30 cellular contexts compared by ENCODE assay signal in genomic region chr5:56861893-56862485, GRCh38. TPM values are rescaled to one million over a fixed set of nuclear protein-coding genes. Genes with fewer than 3 reads are reported as not detected.
A peak's percentile ranks its signal among the peaks of the same experiment; 100 is the strongest.
DNase-seq lines count a peak whose midpoint lies in the region; TF ChIP-seq lines count a peak whose summit lies in the region.
"Had no signal": no experiment of that assay in that cellular context is flagged by ENCODE, and none has a peak within 500 bp of the region (broad histone marks: within the 10 kb centered on the region; RNA-seq: fewer than 3 reads in every experiment).

No MANE protein-coding gene starts in this region.

- no peak overlapping the region for H3K27ac ChIP-seq in mammary epithelial cell (ENCODE audit: insufficient read depth, low read depth, low read length)
- H3K27ac ChIP-seq: esophagus muscularis mucosa, heart right ventricle, Peyer's patch, stomach, uterus had no signal

- intact Hi-C loops in mammary epithelial cell (cut with micrococcal nuclease): no loop called here

- H3K79me2 ChIP-seq in mammary epithelial cell (ENCODE audit: insufficient read depth, low read length): peaks cover 8% of the 10 kb centered on the region

- DNase-seq in activated naive CD4-positive, alpha-beta T cell treated with anti-CD3 and anti-CD28 coated beads, Interleukin-2, amount 10 ng/mL, durations not matched to agents 7 days and 5 days: no peak
- no peak for DNase-seq in activated naive CD4-positive, alpha-beta T cell treated with anti-CD3 and anti-CD28 coated beads, Interleukin-2, amount 50 U/mL, for 16 hours
- DNase-seq in NCI-H1105 (lab: John Stamatoyannopoulos, UW) (peak; percentile 7), mammary epithelial cell (peak; percentile 16), kidney glomerular epithelial cell (lab: John Stamatoyannopoulos, UW) (no peak), LoVo (ENCODE audit: low spot score) (no peak), retina (no peak)
- DNase-seq: ACHN; activated CD4-positive, alpha-beta T cell treated with anti-CD3 and anti-CD28 coated beads for 36 hours; activated CD8-positive, alpha-beta memory T cell treated with anti-CD3 and anti-CD28 coated beads for 24 hours; activated effector memory CD4-positive, alpha-beta T cell treated with anti-CD3 and anti-CD28 coated beads, Interleukin-2, amount 50 U/mL, for 16 hours; activated naive CD8-positive, alpha-beta T cell treated with anti-CD3 and anti-CD28 coated beads, Interleukin-2, amount 50 U/mL, for 24 hours; activated T-cell treated with anti-CD3 and anti-CD28 coated beads for 4 hours; BE2C; central memory CD4-positive, alpha-beta T cell; endodermal cell; foreskin fibroblast; heart right ventricle; Kasumi-1; midbrain; naive B cell; NCI-H187 treated with DMSO at 0.1 percent for 48 hours; NCI-H526; Peyer's patch; stimulated activated CD4-positive, alpha-beta T cell treated with anti-CD3 and anti-CD28 coated beads, Interleukin-4, amount 100 ng/mL, for 1 hour; stomach; uterus had no signal

- no peak overlapping the region for H2AFZ ChIP-seq in mammary epithelial cell (ENCODE audit: low read depth, low read length)

- no peak overlapping the region for H3K9ac ChIP-seq in mammary epithelial cell (ENCODE audit: insufficient read depth, low read length)

- peaks cover 17% of the 10 kb centered on the region for H3K36me3 ChIP-seq in mammary epithelial cell (ENCODE audit: insufficient read depth, low read length)
- H3K36me3 ChIP-seq: uterus had no signal

- WGBS in mammary epithelial cell (ENCODE audit: low coverage, missing lambda C conversion rate): 77% methylated on average over 4 of the region's 4 CpGs

- no peak for TF ChIP-seq CTCF in mammary epithelial cell (conservative IDR thresholded peaks at IDR 0.05 in 1 of 2, IDR thresholded peaks at IDR 0.05 in 1 of 2; ENCODE audit: extremely low read depth in 1 of 2, insufficient read depth in 1 of 2, low read depth in 1 of 2, low read length in 2 of 2)

- peaks cover 3% of the 10 kb centered on the region for H3K4me1 ChIP-seq in mammary epithelial cell (ENCODE audit: insufficient read depth, low read length)
- H3K4me1 ChIP-seq: esophagus muscularis mucosa, uterus had no signal

- BruUV-seq in mammary epithelial cell (replicated peaks; lab: Mats Ljungman, UMichigan): no TSS peak

- dilution Hi-C loops in mammary epithelial cell (cut with HindIII; ENCODE audit: low sequenced_read_pairs): no loop called here

- no peaks in the 10 kb centered on the region for H4K20me1 ChIP-seq in mammary epithelial cell (ENCODE audit: insufficient read depth, low read length)

- no peak overlapping the region for H3K4me3 Mint-ChIP-seq in activated naive CD4-positive, alpha-beta T cell treated with anti-CD3 and anti-CD28 coated beads, Interleukin-2, amount 10 ng/mL, durations not matched to agents 7 days and 5 days
- H3K4me3 Mint-ChIP-seq: activated CD4-positive, alpha-beta T cell treated with anti-CD3 and anti-CD28 coated beads for 36 hours; activated naive CD8-positive, alpha-beta T cell treated with anti-CD3 and anti-CD28 coated beads, Interleukin-2, amount 50 U/mL, for 24 hours; dendritic cell treated with granulocyte-macrophage colony-stimulating factor and Interleukin-4, amounts not matched to agents 40 ng/mL and 50 ng/mL, for 4 days; endodermal cell; naive B cell had no signal

- H3K27me3 ChIP-seq in mammary epithelial cell (ENCODE audit: insufficient read depth, low read length): no peaks in the 10 kb centered on the region
- H3K27me3 ChIP-seq: BE2C, esophagus muscularis mucosa, heart right ventricle, Peyer's patch, stomach, uterus had no signal

- CTCF ChIA-PET in activated naive CD4-positive, alpha-beta T cell treated with anti-CD3 and anti-CD28 coated beads, Interleukin-2, amount 10 ng/mL, durations not matched to agents 7 days and 5 days (lab: Charles Lee): interaction anchor here (1.4 kb wide), 1 partner anchor 20 kb away, joined by 3 read pairs; no protein-coding TSS in a partner anchor
- CTCF ChIA-PET in mammary epithelial cell (lab: Charles Lee; ENCODE audit: low non-redundant PET): no interaction called here

- no peaks in the 10 kb centered on the region for H3K27me3 Mint-ChIP-seq in activated naive CD4-positive, alpha-beta T cell treated with anti-CD3 and anti-CD28 coated beads, Interleukin-2, amount 10 ng/mL, durations not matched to agents 7 days and 5 days
- H3K27me3 Mint-ChIP-seq: activated CD4-positive, alpha-beta T cell treated with anti-CD3 and anti-CD28 coated beads for 36 hours; activated naive CD8-positive, alpha-beta T cell treated with anti-CD3 and anti-CD28 coated beads, Interleukin-2, amount 50 U/mL, for 24 hours; dendritic cell treated with granulocyte-macrophage colony-stimulating factor and Interleukin-4, amounts not matched to agents 40 ng/mL and 50 ng/mL, for 4 days; naive B cell; progenitor cell of endocrine pancreas had no signal

- peaks cover 13% of the 10 kb centered on the region for H3K4me1 Mint-ChIP-seq in activated naive CD4-positive, alpha-beta T cell treated with anti-CD3 and anti-CD28 coated beads, Interleukin-2, amount 10 ng/mL, durations not matched to agents 7 days and 5 days
- H3K4me1 Mint-ChIP-seq: endodermal cell had no signal

- H3K4me2 ChIP-seq in mammary epithelial cell (ENCODE audit: insufficient read depth, low read depth, low read length): no peak overlapping the region

- no peaks in the 10 kb centered on the region for H3K9me3 ChIP-seq in mammary epithelial cell (replicated peaks; ENCODE audit: insufficient read depth, low read length)
- H3K9me3 ChIP-seq: BE2C, esophagus muscularis mucosa, heart right ventricle, Peyer's patch, stomach, uterus had no signal

- H3K9me3 Mint-ChIP-seq in activated naive CD4-positive, alpha-beta T cell treated with anti-CD3 and anti-CD28 coated beads, Interleukin-2, amount 10 ng/mL, durations not matched to agents 7 days and 5 days: no peaks in the 10 kb centered on the region
- H3K9me3 Mint-ChIP-seq: activated naive CD8-positive, alpha-beta T cell treated with anti-CD3 and anti-CD28 coated beads, Interleukin-2, amount 50 U/mL, for 24 hours; dendritic cell treated with granulocyte-macrophage colony-stimulating factor and Interleukin-4, amounts not matched to agents 40 ng/mL and 50 ng/mL, for 4 days; endodermal cell; naive B cell had no signal

- peaks cover 62% of the 10 kb centered on the region for H3K36me3 Mint-ChIP-seq in activated naive CD4-positive, alpha-beta T cell treated with anti-CD3 and anti-CD28 coated beads, Interleukin-2, amount 10 ng/mL, durations not matched to agents 7 days and 5 days

- in situ Hi-C loops in mammary epithelial cell (cut with MboI; ENCODE audit: low sequenced_read_pairs in 2 of 2): no loop called here

- no peak overlapping the region for H3K4me3 ChIP-seq in mammary epithelial cell (replicated peaks in 1 of 3; ENCODE audit: insufficient read depth in 1 of 3, low read depth in 2 of 3, low read length in 3 of 3)
- H3K4me3 ChIP-seq: esophagus muscularis mucosa, heart right ventricle, Peyer's patch, stomach, uterus had no signal

- H3K27ac Mint-ChIP-seq in activated naive CD4-positive, alpha-beta T cell treated with anti-CD3 and anti-CD28 coated beads, Interleukin-2, amount 10 ng/mL, durations not matched to agents 7 days and 5 days: peak overlapping the region; percentile 42
- H3K27ac Mint-ChIP-seq: activated naive CD8-positive, alpha-beta T cell treated with anti-CD3 and anti-CD28 coated beads, Interleukin-2, amount 50 U/mL, for 24 hours; dendritic cell treated with granulocyte-macrophage colony-stimulating factor and Interleukin-4, amounts not matched to agents 40 ng/mL and 50 ng/mL, for 4 days; endodermal cell; progenitor cell of endocrine pancreas had no signal

RNA-seq across cellular contexts. Expression of gene MAP3K1, which starts 46.6 kb away (rescaled TPM):
- total RNA-seq in mammary epithelial cell: 10 to 100 TPM; 10.0 to 18.7 TPM
- 4.3 TPM for polyA plus RNA-seq in mammary epithelial cell
- polyA minus RNA-seq in mammary epithelial cell: 20.5 TPM

RNA-seq across cellular contexts. Expression of gene SETD9, which starts 47.4 kb away (rescaled TPM):
- 10 to 100 TPM; 10.5 to 10.7 TPM for total RNA-seq in mammary epithelial cell
- 7.8 TPM for polyA plus RNA-seq in mammary epithelial cell
- not detected for polyA minus RNA-seq in mammary epithelial cell

Comparison
In these comparisons a context has a peak if more than half of its experiments do, and no peak if none do; other contexts are left out.
1. DNase-seq: peak in NCI-H1105 (single experiment) and mammary epithelial cell (single experiment); none in activated naive CD4-positive, alpha-beta T cell treated with anti-CD3 and anti-CD28 coated beads, Interleukin-2, amount 10 ng/mL, durations not matched to agents 7 days and 5 days (single experiment), activated naive CD4-positive, alpha-beta T cell treated with anti-CD3 and anti-CD28 coated beads, Interleukin-2, amount 50 U/mL, for 16 hours (single experiment), kidney glomerular epithelial cell (single experiment), LoVo (single experiment) and retina (single experiment).